Comparison of ENCODE assay signal across 14 cellular contexts in genomic region chr4:16222957-16223527, GRCh38. TPM values are rescaled to one million over a fixed set of nuclear protein-coding genes. Genes with fewer than 3 reads are reported as not detected.
A peak's percentile ranks its signal among the peaks of the same experiment; 100 is the strongest.
DNase-seq lines count a peak whose midpoint lies in the region; ATAC-seq and TF ChIP-seq lines count a peak whose summit lies in the region.
"Had no signal": no experiment of that assay in that cellular context is flagged by ENCODE, and none has a peak within 500 bp of the region (broad histone marks: within the 10 kb centered on the region; RNA-seq: fewer than 3 reads in every experiment).

No MANE protein-coding gene starts in this region.

- intact Hi-C loops in OCI-LY7 (cut with micrococcal nuclease; ENCODE audit: unreplicated experiment) (loop anchor here (2.0 to 10.0 kb wide), 4 partner anchors 16 to 1352 kb away; partner anchors contain the start of genes FBXL5 and LAP3), MCF 10A (cut with micrococcal nuclease) (no loop called here), thyroid gland (cut with DNase I) (no loop called here)

- no peak for ATAC-seq in HG02642 (IDR thresholded peaks at IDR 0.05; ENCODE audit: poor library complexity, unreplicated experiment)
- ATAC-seq: left colon, Panc1 had no signal

- H3K27me3 ChIP-seq in endocrine pancreas (ENCODE audit: control insufficient read depth, insufficient read depth, low read length): no peaks in the 10 kb centered on the region
- H3K27me3 ChIP-seq in skeletal muscle tissue (ENCODE audit: control insufficient read depth in 3 of 3, insufficient read depth in 3 of 3, low read length in 3 of 3): no peaks in the 10 kb centered on the region
- H3K27me3 ChIP-seq in thyroid gland: no peaks in the 10 kb centered on the region
- H3K27me3 ChIP-seq: esophagus muscularis mucosa, right atrium auricular region had no signal

- no TSS peak for BruUV-seq in OCI-LY7 (replicated peaks; lab: Mats Ljungman, UMichigan)
- no TSS peak for BruUV-seq in MCF 10A (replicated peaks; lab: Mats Ljungman, UMichigan)

- H3K9me2 ChIP-seq in OCI-LY7 (ENCODE audit: insufficient read depth, low read length): no peaks in the 10 kb centered on the region

- H3K36me3 ChIP-seq in OCI-LY7 (ENCODE audit: insufficient read depth, low read length): peaks cover 36% of the 10 kb centered on the region
- H3K36me3 ChIP-seq in endocrine pancreas (ENCODE audit: control insufficient read depth, insufficient read depth, low read length): no peaks in the 10 kb centered on the region
- no peaks in the 10 kb centered on the region for H3K36me3 ChIP-seq in skeletal muscle tissue (ENCODE audit: control insufficient read depth in 3 of 3, insufficient read depth in 3 of 3, low read length in 3 of 3)
- no peaks in the 10 kb centered on the region for H3K36me3 ChIP-seq in thyroid gland
- H3K36me3 ChIP-seq: right atrium auricular region had no signal

- H3K27me3 Mint-ChIP-seq in T-helper 2 cell treated with Interferon-gamma antibody and Interleukin-4, amounts not matched to agents 5 μg/mL and 100 μg/mL, for 36 hours (ENCODE audit: low read depth): no peaks in the 10 kb centered on the region
- H3K27me3 Mint-ChIP-seq in MCF 10A (ENCODE audit: insufficient read depth, unreplicated experiment): no peaks in the 10 kb centered on the region

- peaks cover 19% of the 10 kb centered on the region for H4K20me1 ChIP-seq in OCI-LY7 (ENCODE audit: insufficient read depth, low read length)

- H3K9ac ChIP-seq in endocrine pancreas (ENCODE audit: control insufficient read depth, insufficient read depth, low read length) (no peak overlapping the region), skeletal muscle tissue (ENCODE audit: low read depth in 1 of 3, low read length in 3 of 3) (peak overlapping the region in 2 of 3 donors; percentile 10 to 75)

- peak overlapping the region; percentile 87 for H3K4me3 Mint-ChIP-seq in T-helper 2 cell treated with Interferon-gamma antibody and Interleukin-4, amounts not matched to agents 5 μg/mL and 100 μg/mL, for 36 hours
- H3K4me3 Mint-ChIP-seq in MCF 10A (ENCODE audit: unreplicated experiment): no peak overlapping the region

- H3K9me3 ChIP-seq in OCI-LY7 (ENCODE audit: low read length) (no peaks in the 10 kb centered on the region), endocrine pancreas (ENCODE audit: control insufficient read depth, low read length) (no peaks in the 10 kb centered on the region), skeletal muscle tissue (ENCODE audit: control insufficient read depth in 3 of 3, low read length in 3 of 3) (no peaks in the 10 kb centered on the region), thyroid gland (no peaks in the 10 kb centered on the region)
- H3K9me3 ChIP-seq: esophagus muscularis mucosa, right atrium auricular region had no signal

- CTCF ChIA-PET in OCI-LY7 (lab: Charles Lee; ENCODE audit: unreplicated experiment) (no interaction called here), MCF 10A (lab: Yijun Ruan, JAX) (no interaction called here)

- no peak overlapping the region for H3K4me3 ChIP-seq in OCI-LY7 (ENCODE audit: low read depth, low read length, poor library complexity, severe bottlenecking)
- peak overlapping the region; percentile 2 for H3K4me3 ChIP-seq in endocrine pancreas (ENCODE audit: control insufficient read depth, insufficient read depth, low read length)
- H3K4me3 ChIP-seq in skeletal muscle tissue (ENCODE audit: low read length in 3 of 3): peak overlapping the region in 2 of 3 donors; percentile 50 to 94
- H3K4me3 ChIP-seq in thyroid gland (replicated peaks in 1 of 3): no peak overlapping the region
- H3K4me3 ChIP-seq: esophagus muscularis mucosa, right atrium auricular region had no signal

- H3K27ac ChIP-seq in OCI-LY7 (ENCODE audit: low read depth, low read length, poor library complexity, severe bottlenecking) (no peak overlapping the region), skeletal muscle tissue (ENCODE audit: low read depth, low read length) (peak overlapping the region; percentile 74), thyroid gland (no peak overlapping the region)
- H3K27ac ChIP-seq: esophagus muscularis mucosa had no signal

- TF ChIP-seq CTCF in OCI-LY7 (conservative IDR thresholded peaks at IDR 0.05; ENCODE audit: low read length) (no peak), MCF 10A (IDR thresholded peaks at IDR 0.05; ENCODE audit: unreplicated experiment) (no peak), thyroid gland (IDR thresholded peaks at IDR 0.05) (no peak)

- DNase-seq in T-helper 2 cell treated with Interferon-gamma antibody and Interleukin-4, amounts not matched to agents 5 μg/mL and 100 μg/mL, for 36 hours (ENCODE audit: low spot score): no peak
- DNase-seq in T-helper 2 cell (no peak), OCI-LY7 (ENCODE audit: low spot score) (no peak), MCF 10A (ENCODE audit: unreplicated experiment) (no peak), thyroid gland (no peak)
- DNase-seq: activated CD4-positive, CD25-positive, alpha-beta regulatory T cell; left colon; NCI-H1417 treated with DMSO at 0.1 percent for 48 hours had no signal

- H3K79me2 ChIP-seq in OCI-LY7 (ENCODE audit: insufficient read depth, low read depth, low read length): peaks cover 75% of the 10 kb centered on the region

- POLR2A ChIA-PET in OCI-LY7 (lab: Charles Lee): interaction anchor here (1.2 to 1.7 kb wide), 2 partner anchors 9 to 17 kb away, joined by 3 to 8 read pairs; no protein-coding TSS in a partner anchor
- POLR2A ChIA-PET in MCF 10A (lab: Yijun Ruan, JAX): no interaction called here

- H3K4me1 ChIP-seq in OCI-LY7 (ENCODE audit: insufficient read depth, low read length, poor library complexity, severe bottlenecking) (peaks cover 36% of the 10 kb centered on the region), endocrine pancreas (ENCODE audit: control insufficient read depth, insufficient read depth, low read length) (peaks cover 31% of the 10 kb centered on the region), skeletal muscle tissue (ENCODE audit: control insufficient read depth in 3 of 3, insufficient read depth in 3 of 3, low read length in 3 of 3) (peaks cover 15 to 30% (median 29%) of the 10 kb centered on the region in 3 donors), thyroid gland (peaks cover 21 to 29% of the 10 kb centered on the region in 2 donors)

- TF ChIP-seq POLR2A in thyroid gland (IDR thresholded peaks at IDR 0.05): no peak

- H2AFZ ChIP-seq in OCI-LY7 (ENCODE audit: low read length): no peak overlapping the region

- peak overlapping the region; percentile 76; the same call in 1 of the 2 replicates for H3K4me2 ChIP-seq in OCI-LY7 (ENCODE audit: low read length)

- peaks cover 23% of the 10 kb centered on the region for H3K36me3 Mint-ChIP-seq in T-helper 2 cell treated with Interferon-gamma antibody and Interleukin-4, amounts not matched to agents 5 μg/mL and 100 μg/mL, for 36 hours (ENCODE audit: low read depth)
- peaks cover 8% of the 10 kb centered on the region for H3K36me3 Mint-ChIP-seq in MCF 10A (ENCODE audit: insufficient read depth, unreplicated experiment)

- H3K4me1 Mint-ChIP-seq in T-helper 2 cell treated with Interferon-gamma antibody and Interleukin-4, amounts not matched to agents 5 μg/mL and 100 μg/mL, for 36 hours (ENCODE audit: low read depth): peaks cover 43% of the 10 kb centered on the region
- peaks cover 27% of the 10 kb centered on the region for H3K4me1 Mint-ChIP-seq in MCF 10A (ENCODE audit: insufficient read depth, unreplicated experiment)

- no peak overlapping the region for H3K27ac Mint-ChIP-seq in T-helper 2 cell treated with Interferon-gamma antibody and Interleukin-4, amounts not matched to agents 5 μg/mL and 100 μg/mL, for 36 hours
- H3K27ac Mint-ChIP-seq in MCF 10A (ENCODE audit: low read depth, unreplicated experiment): no peak overlapping the region

- H3K9me3 Mint-ChIP-seq in T-helper 2 cell treated with Interferon-gamma antibody and Interleukin-4, amounts not matched to agents 5 μg/mL and 100 μg/mL, for 36 hours: no peaks in the 10 kb centered on the region
- H3K9me3 Mint-ChIP-seq in MCF 10A (ENCODE audit: unreplicated experiment): no peaks in the 10 kb centered on the region

RNA-seq across cellular contexts. Expression of gene TAPT1, which starts 3.2 kb away (rescaled TPM):
- total RNA-seq in OCI-LY7 (2014; rRNA removed; shearing (Covaris generic)): 23.2 and 34.3 TPM in 2 replicates
- total RNA-seq in OCI-LY7 (2022): 66.6 and 94.1 TPM in 2 replicates
- 31.8 TPM for total RNA-seq in skeletal muscle tissue
- 22.0 and 27.8 TPM in 2 replicates for total RNA-seq in MCF 10A (2022)
- total RNA-seq in thyroid gland: 10 to 100 TPM; 42.1 to 69.0 (median 53.5) TPM

Comparison
In these comparisons a context has a peak if more than half of its experiments do, and no peak if none do; other contexts are left out.
1. H3K4me3 ChIP-seq: peak in endocrine pancreas (single experiment) and skeletal muscle tissue (2 of 3); none in OCI-LY7 (single experiment) and thyroid gland (0 of 3).